11 cellular contexts compared by ENCODE assay signal in the genomic region with DNA sequence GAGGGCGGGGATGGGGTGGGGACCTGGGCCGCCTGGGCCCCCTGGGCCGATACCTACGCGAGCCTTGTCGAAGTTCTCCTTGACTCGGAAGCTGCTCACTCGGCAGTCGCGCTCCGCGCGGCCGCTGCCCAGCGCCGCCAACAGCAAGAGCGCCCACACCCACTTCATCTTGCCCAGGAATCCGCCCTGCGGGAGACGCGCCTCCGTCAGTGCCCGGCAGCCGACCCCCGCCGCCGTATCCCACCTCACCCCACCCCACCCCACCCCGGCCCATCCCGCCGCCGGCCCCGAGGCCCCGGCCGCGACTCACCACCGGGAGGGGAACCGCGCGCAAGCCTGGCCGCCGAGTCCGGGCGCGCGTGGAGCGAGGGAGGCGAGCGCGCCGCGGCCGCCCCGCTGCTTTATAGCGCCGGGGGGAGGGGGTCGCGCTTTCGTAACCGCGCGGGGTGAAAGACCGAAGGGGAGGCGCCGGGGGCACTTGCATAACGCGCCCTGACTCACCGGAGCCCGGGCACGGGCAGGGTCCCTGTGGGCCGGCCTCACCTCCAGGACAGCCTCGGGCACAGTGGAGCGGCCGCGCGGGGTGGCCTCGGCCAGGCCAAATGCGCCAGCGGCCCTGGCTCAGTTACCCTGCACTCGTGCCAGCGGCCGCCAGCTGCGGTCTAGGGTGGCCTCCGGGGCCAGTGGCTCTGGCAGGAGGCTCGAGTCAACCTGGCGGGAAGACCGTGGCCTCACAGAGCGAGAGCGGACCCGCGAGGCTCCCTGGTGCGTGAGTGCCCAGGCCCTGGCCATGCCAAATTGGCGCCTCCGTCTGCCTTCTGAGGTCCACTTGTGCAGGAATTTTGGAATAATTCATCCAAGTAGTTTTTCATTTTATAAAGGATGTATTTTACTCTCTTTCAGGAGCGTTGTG. TPM values are rescaled to one million over a fixed set of nuclear protein-coding genes. Genes with fewer than 3 reads are reported as not detected.
DNase-seq lines count a peak whose midpoint lies in the region; ATAC-seq and TF ChIP-seq lines count a peak whose summit lies in the region.
"Had no signal": no experiment of that assay in that cellular context is flagged by ENCODE, and none has a peak within 500 bp of the region (broad histone marks: within the 10 kb centered on the region; RNA-seq: fewer than 3 reads in every experiment).

A gene (minus strand): TSS at position 375 of the 913 bp plus-strand sequence. CDS start 207 bp downstream, at position 168.

- ATAC-seq in WTC11, result peak; percentile 38
- ATAC-seq in left cardiac atrium, result peak; percentile 82 to 86
- ATAC-seq in GM21717 (IDR thresholded peaks at IDR 0.05; ENCODE audit: unreplicated experiment), result no peak

- peak within 1 kb of the TSS; percentile 17 to 30 for H3K4me3 ChIP-seq in prostate gland

- H3K36me3 ChIP-seq in prostate gland, result no peaks in the 10 kb centered on the region

- no peaks in the 10 kb centered on the region for H3K9me3 Mint-ChIP-seq in WTC11

- TF ChIP-seq CTCF in WTC11 (IDR thresholded peaks at IDR 0.05) (no peak), prostate gland (IDR thresholded peaks at IDR 0.05) (no peak)

- intact Hi-C loops in left cardiac atrium (cut with DNase I) (no loop called here), prostate gland (cut with DNase I) (no loop called here)

- no peak within 1 kb of the TSS for H3K27ac Mint-ChIP-seq in WTC11

- TF ChIP-seq POLR2A in prostate gland (IDR thresholded peaks at IDR 0.05), result no peak

- under 1% methylated on average over 55 of the region's 94 CpGs for WGBS in prostate gland

- H3K36me3 Mint-ChIP-seq in WTC11, result no peaks in the 10 kb centered on the region

- DNase-seq in DMS53 treated with DMSO at 0.1 percent for 48 hours (lab: John Stamatoyannopoulos, UW; ENCODE audit: unreplicated experiment), result peak; percentile 6
- peak; percentile 24 for DNase-seq in WTC11 (ENCODE audit: low spot score)
- peak; percentile 47 for DNase-seq in left cardiac atrium
- no peak for DNase-seq in prostate gland (ENCODE audit: low spot score)
- DNase-seq in stimulated activated CD4-positive, alpha-beta T cell treated with anti-CD3 and anti-CD28 coated beads, Interleukin-15, amount 100 ng/mL, for 24 hours, result no peak
- no peak for DNase-seq in dedifferentiated amniotic fluid mesenchymal stem cell (ENCODE audit: extremely low spot score)
- DNase-seq in NCI-H187 treated with DMSO at 0.1 percent for 48 hours (lab: John Stamatoyannopoulos, UW), result no peak
- DNase-seq: activated T-cell treated with anti-CD3 and anti-CD28 coated beads, Interleukin-2, amount 50 U/mL, for 48 hours; NCI-H1105; stimulated activated CD4-positive, alpha-beta T cell treated with anti-CD3 and anti-CD28 coated beads, Interleukin-4, amount 100 ng/mL, for 1 hour had no signal

- no peaks in the 10 kb centered on the region for H3K9me3 ChIP-seq in prostate gland

- peak within 1 kb of the TSS; percentile 70 for H3K4me3 Mint-ChIP-seq in WTC11

- H3K27ac ChIP-seq in prostate gland, result no peak within 1 kb of the TSS

- POLR2A ChIA-PET in WTC11 (lab: Charles Lee), result no interaction called here

- H3K4me1 Mint-ChIP-seq in WTC11, result peaks cover 11% of the 10 kb centered on the region

- CTCF ChIA-PET in WTC11 (lab: Charles Lee), result interaction anchor here (0.6 to 2.7 kb wide), 3 partner anchors 46 to 58 kb away, joined by 3 to 17 read pairs (median 3); no protein-coding TSS in a partner anchor

- H3K4me1 ChIP-seq in prostate gland (replicated peaks), result no peaks in the 10 kb centered on the region

- H3K27me3 ChIP-seq in prostate gland (replicated peaks; ENCODE audit: insufficient read depth), result no peaks in the 10 kb centered on the region

- peaks cover 60% of the 10 kb centered on the region for H3K27me3 Mint-ChIP-seq in WTC11 (ENCODE audit: low read depth)

TF ChIP-seq in WTC11, 78 proteins besides CTCF, POLR2A, EP300 and RAD21:
- TF ChIP-seq NR1H2 (CRISPR knock-in tag; IDR thresholded peaks at IDR 0.05), result no peak
- 0 out of 2 replicates have a peak, but pooled peaks have one; percentile 9 for TF ChIP-seq SP1 (CRISPR knock-in tag; conservative IDR thresholded peaks at IDR 0.05)
- TF ChIP-seq, protein P1, sequence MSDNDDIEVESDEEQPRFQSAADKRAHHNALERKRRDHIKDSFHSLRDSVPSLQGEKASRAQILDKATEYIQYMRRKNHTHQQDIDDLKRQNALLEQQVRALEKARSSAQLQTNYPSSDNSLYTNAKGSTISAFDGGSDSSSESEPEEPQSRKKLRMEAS (CRISPR knock-in tag; IDR thresholded peaks at IDR 0.05), result peak; percentile 23; the same call in 1 of the 2 replicates
- TF ChIP-seq, protein P2, sequence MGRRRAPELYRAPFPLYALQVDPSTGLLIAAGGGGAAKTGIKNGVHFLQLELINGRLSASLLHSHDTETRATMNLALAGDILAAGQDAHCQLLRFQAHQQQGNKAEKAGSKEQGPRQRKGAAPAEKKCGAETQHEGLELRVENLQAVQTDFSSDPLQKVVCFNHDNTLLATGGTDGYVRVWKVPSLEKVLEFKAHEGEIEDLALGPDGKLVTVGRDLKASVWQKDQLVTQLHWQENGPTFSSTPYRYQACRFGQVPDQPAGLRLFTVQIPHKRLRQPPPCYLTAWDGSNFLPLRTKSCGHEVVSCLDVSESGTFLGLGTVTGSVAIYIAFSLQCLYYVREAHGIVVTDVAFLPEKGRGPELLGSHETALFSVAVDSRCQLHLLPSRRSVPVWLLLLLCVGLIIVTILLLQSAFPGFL (CRISPR knock-in tag; IDR thresholded peaks at IDR 0.05; ENCODE audit: borderline replicate concordance), result 0 out of 2 replicates have a peak, but pooled peaks have one; percentile 33
- no peak for TF ChIP-seq FOXJ3 (CRISPR knock-in tag; IDR thresholded peaks at IDR 0.05; ENCODE audit: borderline replicate concordance)
- TF ChIP-seq GABPB1 (CRISPR knock-in tag; IDR thresholded peaks at IDR 0.05), result peak; percentile 81; the same call in 1 of the 2 replicates
TF ChIP-seq in WTC11: peak in this region for 4.

RNA-seq across cellular contexts. Expression of the gene that starts here (rescaled TPM):
- 1.8 to 2.7 TPM (median 2.2 TPM) in 3 replicates for total RNA-seq in WTC11 (2021)
- total RNA-seq in left cardiac atrium, result 100 to 1,000 TPM in 1 of 2 donors, 10 to 100 TPM in 1; 87.1 to 165 TPM
- total RNA-seq in prostate gland, result 1 to 10 TPM in 1 of 2 donors, under 1 TPM in 1; 0.64 to 5.3 TPM

Comparison
In these comparisons a context has a peak if more than half of its experiments do, and no peak if none do; other contexts are left out.
1. RNA of the gene that starts here (total RNA-seq): 87.1 to 165 TPM in left cardiac atrium; 0.64 to 5.3 TPM in prostate gland and 1.8 to 2.7 TPM in WTC11; every median in the first group is over 10 times any median in the second.
2. DNase-seq: peak in DMS53 treated with DMSO at 0.1 percent for 48 hours (single experiment), WTC11 (single experiment) and left cardiac atrium (single experiment); none in prostate gland (single experiment), stimulated activated CD4-positive, alpha-beta T cell treated with anti-CD3 and anti-CD28 coated beads, Interleukin-15, amount 100 ng/mL, for 24 hours (single experiment), dedifferentiated amniotic fluid mesenchymal stem cell (single experiment) and NCI-H187 treated with DMSO at 0.1 percent for 48 hours (single experiment).